ENCODE assay signal across 10 cellular contexts in genomic region chr10:73819513-73820093, GRCh38. TPM values are rescaled to one million over a fixed set of nuclear protein-coding genes. Genes with fewer than 3 reads are reported as not detected.
DNase-seq lines count a peak whose midpoint lies in the region; ATAC-seq and TF ChIP-seq lines count a peak whose summit lies in the region.
"Had no signal": no experiment of that assay in that cellular context is flagged by ENCODE, and none has a peak within 500 bp of the region (broad histone marks: within the 10 kb centered on the region; RNA-seq: fewer than 3 reads in every experiment).

No MANE protein-coding gene starts in this region.

- no peak overlapping the region for H2AFZ ChIP-seq in trophoblast cell (ENCODE audit: insufficient read depth, low read length, poor library complexity)

- H3K14ac ChIP-seq in trophoblast cell (ENCODE audit: low read length) = no peak overlapping the region

- TF ChIP-seq EP300 in sigmoid colon (IDR thresholded peaks at IDR 0.05) = no peak

- in situ Hi-C loops in T47D (cut with HindIII; ENCODE audit: low pct_unique_long_range_greater_than_20kb, low sequenced_read_pairs) = no loop called here

- no peak overlapping the region for H4K8ac ChIP-seq in trophoblast cell (ENCODE audit: low read depth, low read length)

- no peak overlapping the region for H3K27ac ChIP-seq in HEK293 (ENCODE audit: extremely low read depth, low read depth, low read length)
- peak overlapping the region; percentile 18 to 55 (median 49) for H3K27ac ChIP-seq in sigmoid colon
- H3K27ac ChIP-seq in trophoblast cell (ENCODE audit: low read depth, low read length) = no peak overlapping the region

- H2AK5ac ChIP-seq in trophoblast cell (ENCODE audit: low read length) = no peak overlapping the region

- CTCF ChIA-PET in HEK293 (lab: Yijun Ruan, JAX) = interaction anchor here (0.6 kb wide), 1 partner anchor 50 kb away, joined by 4 read pairs; no protein-coding TSS in a partner anchor

- 16 to 67% methylated on average over 20 of the region's 20 CpGs for WGBS in sigmoid colon, 2 donors
- no CpG with 5 or more reads among the region's 20 CpGs for WGBS in trophoblast cell (ENCODE audit: extremely low coverage, insufficient coverage, insufficient read length)

- H3K4me3 ChIP-seq in HEK293 (ENCODE audit: low read depth, low read length) (no peak overlapping the region), sigmoid colon (no peak overlapping the region), trophoblast cell (ENCODE audit: low read depth, low read length) (no peak overlapping the region)

- no peak overlapping the region for H2BK120ac ChIP-seq in trophoblast cell (ENCODE audit: insufficient read depth, low read length, poor library complexity)

- H3K23ac ChIP-seq in trophoblast cell (ENCODE audit: low read length) = no peak overlapping the region

- H3K4me2 ChIP-seq in trophoblast cell (ENCODE audit: low read length) = no peak overlapping the region

- TF ChIP-seq CTCF in HEK293 (tag by site-specific recombination; IDR thresholded peaks at IDR 0.05) (no peak), sigmoid colon (IDR thresholded peaks at IDR 0.05) (no peak)

- H3K9ac ChIP-seq in trophoblast cell (ENCODE audit: low read length) = no peak overlapping the region

- POLR2A ChIA-PET in HEK293 (lab: Yijun Ruan, JAX) = interaction anchor here (1.0 kb wide), 1 partner anchor 45 kb away, joined by 3 read pairs; no protein-coding TSS in a partner anchor

- H4K12ac ChIP-seq in trophoblast cell (ENCODE audit: low read depth, low read length) = no peak overlapping the region

- H3K4ac ChIP-seq in trophoblast cell (ENCODE audit: low read depth, low read length) = no peak overlapping the region

- DNase-seq in T47D (ENCODE audit: low read depth in 1 of 2, low spot score in 1 of 2) (peak; percentile 89 to 92), iPS-NIHi11 (ENCODE audit: low spot score) (peak; percentile 70), sigmoid colon (no peak), trophoblast cell (no peak), DMS79 treated with DMSO at 0.1 percent for 48 hours (lab: John Stamatoyannopoulos, UW) (no peak)
- no peak for DNase-seq in activated effector memory CD4-positive, alpha-beta T cell treated with Interleukin-2 at 50 U/mL for 16 hours
- DNase-seq: NCI-H748 treated with DMSO at 0.1 percent for 48 hours, T1000 had no signal

- H3K36me3 ChIP-seq in HEK293 (ENCODE audit: control insufficient read depth in 2 of 2, insufficient read depth in 1 of 2, low read length in 2 of 2) = peaks cover 3 to 54% of the 10 kb centered on the region in 2 experiments; a peak in 2 of 3 replicates
- H3K36me3 ChIP-seq in sigmoid colon = peaks cover 41 to 96% (median 68%) of the 10 kb centered on the region in 4 donors
- peaks cover 24% of the 10 kb centered on the region in 2 experiments for H3K36me3 ChIP-seq in trophoblast cell (ENCODE audit: control insufficient read depth in 1 of 2, insufficient read depth in 2 of 2, low read length in 2 of 2)

- H3K4me1 ChIP-seq in HEK293 (ENCODE audit: control insufficient read depth, insufficient read depth, low read length) = no peaks in the 10 kb centered on the region
- peaks cover 0 to 29% (median 12%) of the 10 kb centered on the region in 4 donors for H3K4me1 ChIP-seq in sigmoid colon
- H3K4me1 ChIP-seq in trophoblast cell (ENCODE audit: control insufficient read depth in 1 of 2, insufficient read depth in 2 of 2, low read length in 2 of 2) = peaks cover 0 to 5% of the 10 kb centered on the region in 2 experiments

- no peak for ATAC-seq in HG03045 (IDR thresholded peaks at IDR 0.05; ENCODE audit: unreplicated experiment)

- no peaks in the 10 kb centered on the region for H3K79me2 ChIP-seq in trophoblast cell (ENCODE audit: control insufficient read depth, insufficient read depth, low read length, poor library complexity)

- intact Hi-C loops in sigmoid colon (cut with DNase I) = no loop called here

- H4K91ac ChIP-seq in trophoblast cell (ENCODE audit: low read depth, low read length) = no peak overlapping the region

- H3K9me3 ChIP-seq in HEK293 (ENCODE audit: control insufficient read depth, insufficient read depth, low read depth, low read length) (no peaks in the 10 kb centered on the region), sigmoid colon (no peaks in the 10 kb centered on the region), trophoblast cell (ENCODE audit: insufficient read depth, low read depth, low read length) (peaks cover 1% of the 10 kb centered on the region)

- H3K27me3 ChIP-seq in sigmoid colon = no peaks in the 10 kb centered on the region
- H3K27me3 ChIP-seq in trophoblast cell (ENCODE audit: insufficient read depth, low read length) = no peaks in the 10 kb centered on the region

- H3K18ac ChIP-seq in trophoblast cell (ENCODE audit: low read length) = no peak overlapping the region

- no peaks in the 10 kb centered on the region for H3K79me1 ChIP-seq in trophoblast cell (ENCODE audit: low read length)

- no peak overlapping the region for H2BK5ac ChIP-seq in trophoblast cell (ENCODE audit: low read depth, low read length, poor library complexity)

- TF ChIP-seq POLR2A in sigmoid colon (IDR thresholded peaks at IDR 0.05) = no peak

- no peak overlapping the region for H2BK12ac ChIP-seq in trophoblast cell (ENCODE audit: low read length)

TF ChIP-seq in HEK293, 187 proteins besides CTCF, POLR2A, EP300 and RAD21:
- TF ChIP-seq ZNF600 (tag by site-specific recombination; IDR thresholded peaks at IDR 0.05) (peak; percentile 33; the same call in 1 of the 2 replicates), ZNF645 (tag by site-specific recombination; IDR thresholded peaks at IDR 0.05) (no peak)

RNA-seq across cellular contexts. Expression of gene NDST2, which starts 8.2 kb away (rescaled TPM):
- total RNA-seq in sigmoid colon = 10 to 100 TPM; 23.9 to 56.2 (median 28.3) TPM
- polyA plus RNA-seq in sigmoid colon = 10 to 100 TPM in 2 of 3 donors, 1 to 10 TPM in 1; 3.9 to 21.0 (median 17.0) TPM
- 13.2 and 14.3 TPM in 2 replicates for polyA plus RNA-seq in trophoblast cell (2013)

RNA-seq across cellular contexts. Expression of gene ZSWIM8, which starts 34.2 kb away (rescaled TPM):
- total RNA-seq in sigmoid colon = 100 to 1,000 TPM in 1 of 4 donors, 10 to 100 TPM in 3; 42.5 to 138 (median 71.9) TPM
- polyA plus RNA-seq in sigmoid colon = 10 to 100 TPM; 34.8 to 64.8 (median 40.2) TPM
- polyA plus RNA-seq in trophoblast cell (2013) = 129 and 133 TPM in 2 replicates

RNA-seq across cellular contexts. Expression of gene CHCHD1, which starts 37.8 kb away (rescaled TPM):
- 10 to 100 TPM; 28.1 to 36.6 (median 34.5) TPM for total RNA-seq in sigmoid colon
- 100 to 1,000 TPM in 1 of 3 donors, 10 to 100 TPM in 2; 76.9 to 134 (median 93.7) TPM for polyA plus RNA-seq in sigmoid colon
- polyA plus RNA-seq in trophoblast cell (2013) = 119 and 120 TPM in 2 replicates

RNA-seq across cellular contexts. Expression of gene CAMK2G, which starts 54.8 kb away (rescaled TPM):
- 100 to 1,000 TPM; 153 to 221 (median 209) TPM for total RNA-seq in sigmoid colon
- 10 to 100 TPM; 14.4 to 34.8 (median 17.6) TPM for polyA plus RNA-seq in sigmoid colon
- 21.4 and 23.0 TPM in 2 replicates for polyA plus RNA-seq in trophoblast cell (2013)

Comparison
In these comparisons a context has a peak if more than half of its experiments do, and no peak if none do; other contexts are left out.
1. H3K27ac ChIP-seq: peak in sigmoid colon (4 of 4); none in HEK293 (single experiment) and trophoblast cell (single experiment).
2. DNase-seq: peak in T47D (2 of 2) and iPS-NIHi11 (single experiment); none in sigmoid colon (single experiment), activated effector memory CD4-positive, alpha-beta T cell treated with Interleukin-2 at 50 U/mL for 16 hours (single experiment), trophoblast cell (0 of 2) and DMS79 treated with DMSO at 0.1 percent for 48 hours (single experiment).